8 cellular contexts compared by ENCODE assay signal in genomic region chr10:69801094-69801433, GRCh38. TPM values are rescaled to one million over a fixed set of nuclear protein-coding genes. Genes with fewer than 3 reads are reported as not detected.
DNase-seq lines count a peak whose midpoint lies in the region; ATAC-seq and TF ChIP-seq lines count a peak whose summit lies in the region.

No MANE protein-coding gene starts in this region.

- CTCF ChIA-PET in GM10248 (lab: Yijun Ruan, JAX) = interaction anchor here (0.7 to 2.7 kb wide), 10 partner anchors 9 to 166 kb away, joined by 3 to 18 read pairs (median 3); no protein-coding TSS in a partner anchor

- no peaks in the 10 kb centered on the region for H4K20me1 ChIP-seq in MM.1S (ENCODE audit: insufficient read depth, low read length)

- POLR2A ChIA-PET in GM10248 (lab: Yijun Ruan, JAX) = no interaction called here

- TF ChIP-seq CTCF in GM10248 (IDR thresholded peaks at IDR 0.05; ENCODE audit: control extremely low read depth, extremely low read depth, low read depth, missing control alignments) = peak; percentile 41
- TF ChIP-seq CTCF in MM.1S (IDR thresholded peaks at IDR 0.05; ENCODE audit: low read length) = peak; percentile 63
- TF ChIP-seq CTCF in foreskin keratinocyte (conservative IDR thresholded peaks at IDR 0.05) = peak; percentile 78
- peak; percentile 74 for TF ChIP-seq CTCF in parathyroid adenoma (IDR thresholded peaks at IDR 0.05)

- no peak overlapping the region for H3K9ac ChIP-seq in MM.1S (ENCODE audit: low read length)
- H3K9ac ChIP-seq in parathyroid adenoma = no peak overlapping the region

- H3K36me3 ChIP-seq in MM.1S (replicated peaks; ENCODE audit: insufficient read depth, low read length) = no peaks in the 10 kb centered on the region
- no peaks in the 10 kb centered on the region for H3K36me3 ChIP-seq in parathyroid adenoma (ENCODE audit: control insufficient read depth, insufficient read depth, low read length)

- H3F3A ChIP-seq in MM.1S (ENCODE audit: insufficient read depth, low read length) = no peaks in the 10 kb centered on the region

- no peaks in the 10 kb centered on the region for H3K4me1 ChIP-seq in MM.1S (ENCODE audit: low read length)
- H3K4me1 ChIP-seq in foreskin keratinocyte = no peaks in the 10 kb centered on the region
- H3K4me1 ChIP-seq in parathyroid adenoma = no peaks in the 10 kb centered on the region

- peak overlapping the region; percentile 8; the same call in 1 of the 2 replicates for H3K4me2 ChIP-seq in MM.1S (ENCODE audit: low read depth, low read length)
- H3K4me2 ChIP-seq in parathyroid adenoma (ENCODE audit: low read length) = peak overlapping the region; percentile 78

- no peak overlapping the region for H3K4me3 ChIP-seq in MM.1S (ENCODE audit: low read length)
- peak overlapping the region; percentile 39 for H3K4me3 ChIP-seq in parathyroid adenoma (ENCODE audit: low read depth, low read length)

- DNase-seq in GM10248 (ENCODE audit: extremely low spot score) (peak; percentile 58), MM.1S (peak; percentile 40), foreskin keratinocyte (peak; percentile 23 to 68), NCI-H1930 (lab: John Stamatoyannopoulos, UW) (no peak), NCI-H345 (lab: John Stamatoyannopoulos, UW) (no peak)
- peak; percentile 20 for DNase-seq in activated CD8-positive, alpha-beta memory T cell treated with anti-CD3 and anti-CD28 coated beads, Interleukin-2, amount 50 U/mL, for 4 hours

- H3K9me3 ChIP-seq in MM.1S (replicated peaks; ENCODE audit: insufficient read depth, low read length) (no peaks in the 10 kb centered on the region), parathyroid adenoma (ENCODE audit: control insufficient read depth, low read length) (no peaks in the 10 kb centered on the region)

- H3K27me3 ChIP-seq in MM.1S (replicated peaks; ENCODE audit: insufficient read depth, low read length) = peaks cover 73% of the 10 kb centered on the region
- H3K27me3 ChIP-seq in foreskin keratinocyte = no peaks in the 10 kb centered on the region
- no peaks in the 10 kb centered on the region for H3K27me3 ChIP-seq in parathyroid adenoma (ENCODE audit: control insufficient read depth, insufficient read depth, low read length)

- H3K9me2 ChIP-seq in MM.1S (replicated peaks; ENCODE audit: insufficient read depth, low read length) = no peaks in the 10 kb centered on the region

- H3K79me2 ChIP-seq in MM.1S (ENCODE audit: low read length) = no peaks in the 10 kb centered on the region
- no peaks in the 10 kb centered on the region for H3K79me2 ChIP-seq in parathyroid adenoma

- ATAC-seq in foreskin keratinocyte = peak; percentile 57
- no peak for ATAC-seq in HG03354 (IDR thresholded peaks at IDR 0.05; ENCODE audit: poor library complexity, severe bottlenecking, unreplicated experiment)

- H3K27ac ChIP-seq in MM.1S (ENCODE audit: low read length) = no peak overlapping the region
- H3K27ac ChIP-seq in foreskin keratinocyte = no peak overlapping the region
- H3K27ac ChIP-seq in parathyroid adenoma = no peak overlapping the region

- H2AFZ ChIP-seq in MM.1S (ENCODE audit: low read length) (no peak overlapping the region), parathyroid adenoma (peak overlapping the region; percentile 93)

RNA-seq across cellular contexts. Expression of gene COL13A1, which starts 0.6 kb away (rescaled TPM):
- total RNA-seq in foreskin keratinocyte = 2.0 and 2.7 TPM in 2 replicates
- polyA plus RNA-seq in foreskin keratinocyte = 1.3 and 2.4 TPM in 2 replicates

Comparison
In these comparisons a context has a peak if more than half of its experiments do, and no peak if none do; other contexts are left out.
1. DNase-seq: peak in GM10248 (single experiment), MM.1S (single experiment), activated CD8-positive, alpha-beta memory T cell treated with anti-CD3 and anti-CD28 coated beads, Interleukin-2, amount 50 U/mL, for 4 hours (single experiment) and foreskin keratinocyte (2 of 2); none in NCI-H1930 (0 of 2) and NCI-H345 (single experiment).
2. Peak in every context shown above with its lines, with median percentiles within 50 percentile points of each other: CTCF ChIP-seq.